In genomic region chr10:117792214-117792613, GRCh38 we compare ENCODE assay signal across 23 cellular contexts.
DNase-seq lines count a peak whose midpoint lies in the region; ATAC-seq, FAIRE-seq and TF ChIP-seq lines count a peak whose summit lies in the region.
"Had no signal": no experiment of that assay in that cellular context is flagged by ENCODE, and none has a peak within 500 bp of the region (broad histone marks: within the 10 kb centered on the region; RNA-seq: fewer than 3 reads in every experiment).

No MANE protein-coding gene starts in this region.

- no TSS peak for BruUV-seq in PC-9 (replicated peaks; lab: Mats Ljungman, UMichigan)

- H3K9me3 ChIP-seq in A549 (no peaks in the 10 kb centered on the region), endodermal cell (ENCODE audit: control insufficient read depth, low read length) (no peaks in the 10 kb centered on the region), PC-9 (ENCODE audit: insufficient read depth, low read depth) (no peaks in the 10 kb centered on the region)
- H3K9me3 ChIP-seq: BE2C; BLaER1 treated with 17β-estradiol and CSF1 and Interleukin-3, amounts not matched to agents 10 nM and 100 nM; HAP-1 had no signal

- H3K36me3 Mint-ChIP-seq in endodermal cell (ENCODE audit: low read depth), result no peaks in the 10 kb centered on the region
- H3K36me3 Mint-ChIP-seq in nephron (ENCODE audit: low read depth), result no peaks in the 10 kb centered on the region
- no peaks in the 10 kb centered on the region for H3K36me3 Mint-ChIP-seq in type B pancreatic cell
- H3K36me3 Mint-ChIP-seq: CD4-positive, alpha-beta memory T cell had no signal

- H2AFZ ChIP-seq in PC-9, result no peak overlapping the region
- H2AFZ ChIP-seq: GM23338 had no signal

- no peak for FAIRE-seq in A549 (lab: Jason Lieb, UNC)
- FAIRE-seq: A204.1, GM12891, GM18507 had no signal

- H3K27ac Mint-ChIP-seq in endodermal cell (no peak overlapping the region), nephron (peak overlapping the region; percentile 49 to 87 (median 78)), type B pancreatic cell (no peak overlapping the region)
- H3K27ac Mint-ChIP-seq: CD4-positive, alpha-beta memory T cell; GM23338; HFFc6 had no signal

- no peak for TF ChIP-seq RAD21 in A549 (conservative IDR thresholded peaks at IDR 0.05 in 1 of 2, IDR thresholded peaks at IDR 0.05 in 1 of 2)

- H3K4me3 Mint-ChIP-seq in endodermal cell (no peak overlapping the region), nephron (no peak overlapping the region), type B pancreatic cell (peak overlapping the region; percentile 10)
- H3K4me3 Mint-ChIP-seq: CD4-positive, alpha-beta memory T cell; GM23338; HFFc6 had no signal

- DNase-seq in A549 (ENCODE audit: low read depth in 1 of 2, low spot score in 1 of 2) (no peak), endodermal cell (peak; percentile 28), type B pancreatic cell (ENCODE audit: extremely low spot score, unreplicated experiment) (no peak), DMS79 (lab: John Stamatoyannopoulos, UW) (no peak), PC-9 (no peak)
- DNase-seq in activated CD4-positive, alpha-beta T cell treated with anti-CD3 and anti-CD28 coated beads for 48 hours, result no peak
- DNase-seq: ACHN; AML-193; BE2C; CD4-positive, alpha-beta memory T cell; COR-L47; DMS153; EL; GF-D8; HFFc6 had no signal

- no peak for TF ChIP-seq EP300 in A549 (IDR thresholded peaks at IDR 0.05)

- H3K9me2 ChIP-seq in PC-9 (ENCODE audit: insufficient read depth), result no peaks in the 10 kb centered on the region

- no peaks in the 10 kb centered on the region for H3K79me2 ChIP-seq in PC-9 (ENCODE audit: low read depth)

- H4K20me1 ChIP-seq in PC-9 (ENCODE audit: insufficient read depth), result no peaks in the 10 kb centered on the region
- H4K20me1 ChIP-seq: BLaER1 treated with 17β-estradiol and CSF1 and Interleukin-3, amounts not matched to agents 10 nM and 100 nM had no signal

- no peak for TF ChIP-seq POLR2A in A549 (IDR thresholded peaks at IDR 0.05; ENCODE audit: low read length)

- H3K4me1 ChIP-seq in A549, result no peaks in the 10 kb centered on the region
- peaks cover 3% of the 10 kb centered on the region for H3K4me1 ChIP-seq in endodermal cell (ENCODE audit: control insufficient read depth, insufficient read depth, low read length)
- H3K4me1 ChIP-seq in PC-9 (replicated peaks; ENCODE audit: insufficient read depth), result no peaks in the 10 kb centered on the region
- H3K4me1 ChIP-seq: BE2C; BLaER1 treated with 17β-estradiol and CSF1 and Interleukin-3, amounts not matched to agents 10 nM and 100 nM; HAP-1 had no signal

- H3K27me3 Mint-ChIP-seq in endodermal cell (ENCODE audit: insufficient read depth) (peaks cover 44% of the 10 kb centered on the region), nephron (ENCODE audit: low read depth) (peaks cover 6% of the 10 kb centered on the region), type B pancreatic cell (peaks cover 6% of the 10 kb centered on the region)

- H3K27me3 ChIP-seq in endodermal cell (ENCODE audit: control insufficient read depth, insufficient read depth, low read length, poor library complexity, severe bottlenecking) (peaks cover 48% of the 10 kb centered on the region), PC-9 (ENCODE audit: insufficient read depth, low read depth) (peaks cover 87% of the 10 kb centered on the region)
- H3K27me3 ChIP-seq: BLaER1 treated with 17β-estradiol and CSF1 and Interleukin-3, amounts not matched to agents 10 nM and 100 nM had no signal

- no peaks in the 10 kb centered on the region for H3K36me3 ChIP-seq in endodermal cell (ENCODE audit: control insufficient read depth, insufficient read depth, low read length)
- no peaks in the 10 kb centered on the region for H3K36me3 ChIP-seq in PC-9 (ENCODE audit: low read depth)
- H3K36me3 ChIP-seq: BE2C; BLaER1 treated with 17β-estradiol and CSF1 and Interleukin-3, amounts not matched to agents 10 nM and 100 nM; HAP-1 had no signal

- no peak for TF ChIP-seq CTCF in A549 (IDR thresholded peaks at IDR 0.05)
- no peak for TF ChIP-seq CTCF in endodermal cell (conservative IDR thresholded peaks at IDR 0.05)
- no peak for TF ChIP-seq CTCF in nephron (IDR thresholded peaks at IDR 0.05; ENCODE audit: unreplicated experiment in 3 of 3)
- TF ChIP-seq CTCF in type B pancreatic cell (conservative IDR thresholded peaks at IDR 0.05), result no peak
- TF ChIP-seq CTCF in PC-9 (conservative IDR thresholded peaks at IDR 0.05), result no peak

- H3F3A ChIP-seq in PC-9 (ENCODE audit: insufficient read depth, low read depth), result no peaks in the 10 kb centered on the region

- H3K4me3 ChIP-seq in A549, result no peak overlapping the region
- no peak overlapping the region for H3K4me3 ChIP-seq in endodermal cell (ENCODE audit: low read length)
- H3K4me3 ChIP-seq in PC-9, result no peak overlapping the region
- H3K4me3 ChIP-seq: BLaER1 treated with 17β-estradiol and CSF1 and Interleukin-3, amounts not matched to agents 10 nM and 100 nM; GM23338; HAP-1 had no signal

- H3K4me2 ChIP-seq in A549 (no peak overlapping the region), PC-9 (no peak overlapping the region)
- H3K4me2 ChIP-seq: BLaER1 treated with 17β-estradiol and CSF1 and Interleukin-3, amounts not matched to agents 10 nM and 100 nM; GM23338 had no signal

- H3K9me3 Mint-ChIP-seq in endodermal cell (no peaks in the 10 kb centered on the region), nephron (no peaks in the 10 kb centered on the region), type B pancreatic cell (peaks cover 5% of the 10 kb centered on the region)
- H3K9me3 Mint-ChIP-seq: CD4-positive, alpha-beta memory T cell; GM23338 had no signal

- 15% methylated on average over 3 of the region's 3 CpGs for WGBS in A549 (ENCODE audit: missing lambda C conversion rate)
- WGBS in endodermal cell (ENCODE audit: insufficient coverage in 1 of 2, insufficient read length in 1 of 2), 2 experiments, result 93 to 95% methylated on average over 2 to 3 of the region's 3 CpGs

- no peak for ATAC-seq in A549
- ATAC-seq: GM23338 had no signal

- H3K9ac ChIP-seq in endodermal cell (ENCODE audit: extremely low read depth, low read length, poor library complexity, severe bottlenecking), result no peak overlapping the region
- H3K9ac ChIP-seq: BLaER1 treated with 17β-estradiol and CSF1 and Interleukin-3, amounts not matched to agents 10 nM and 100 nM had no signal

- H3K4me1 Mint-ChIP-seq in endodermal cell (peaks cover 13% of the 10 kb centered on the region), nephron (peaks cover 35% of the 10 kb centered on the region), type B pancreatic cell (ENCODE audit: unreplicated experiment) (peaks cover 43% of the 10 kb centered on the region)
- H3K4me1 Mint-ChIP-seq: CD4-positive, alpha-beta memory T cell; GM23338 had no signal

- H3K27ac ChIP-seq in A549 (no peak overlapping the region), endodermal cell (ENCODE audit: low read depth, low read length) (no peak overlapping the region), PC-9 (no peak overlapping the region)
- H3K27ac ChIP-seq: 22Rv1; BLaER1 treated with 17β-estradiol and CSF1 and Interleukin-3, amounts not matched to agents 10 nM and 100 nM had no signal

- intact Hi-C loops in PC-9 (cut with micrococcal nuclease; ENCODE audit: unreplicated experiment), result no loop called here

- POLR2A ChIA-PET in A549 (lab: Yijun Ruan, JAX) (no interaction called here), PC-9 (lab: Charles Lee; ENCODE audit: unreplicated experiment) (no interaction called here)

- CTCF ChIA-PET in A549 (lab: Yijun Ruan, JAX), result no interaction called here
- CTCF ChIA-PET in PC-9 (lab: Charles Lee), result no interaction called here

TF ChIP-seq in A549, 52 proteins besides CTCF, POLR2A, EP300 and RAD21:
- TF ChIP-seq NFE2L2 (conservative IDR thresholded peaks at IDR 0.05; ENCODE audit: low read length), result no peak
- TF ChIP-seq ZFP36 (IDR thresholded peaks at IDR 0.05; ENCODE audit: borderline replicate concordance, partially characterized antibody), result peak; percentile 17

Comparison
In these comparisons a context has a peak if more than half of its experiments do, and no peak if none do; other contexts are left out.
1. H3K27ac Mint-ChIP-seq: peak in nephron (3 of 3); none in endodermal cell (single experiment) and type B pancreatic cell (single experiment).